ENCODE assay signal across 18 cellular contexts in genomic region chr18:32910694-32911296, GRCh38.
"Had no signal": no experiment of that assay in that cellular context is flagged by ENCODE, and none has a peak within 500 bp of the region (broad histone marks: within the 10 kb centered on the region; RNA-seq: fewer than 3 reads in every experiment).

No MANE protein-coding gene starts in this region.

- ATAC-seq: activated T-helper 17 cell treated with anti-CD3 and anti-CD28 coated beads, Interleukin-2, amount 50 U/mL, for 72 hours; pancreas; upper lobe of right lung had no signal

- H3K9me3 Mint-ChIP-seq: activated CD4-positive, alpha-beta T cell treated with anti-CD3 and anti-CD28 coated beads, Interleukin-2, amount 10 ng/mL, durations not matched to agents 7 days and 5 days had no signal

- H3K9me3 ChIP-seq: adrenal gland, esophagus squamous epithelium, pancreas, upper lobe of right lung had no signal

- H3K27me3 ChIP-seq: adrenal gland, brain microvascular endothelial cell, esophagus squamous epithelium, foreskin keratinocyte, neural progenitor cell, pancreas, upper lobe of right lung had no signal

- H3K4me3 Mint-ChIP-seq: activated CD4-positive, alpha-beta T cell treated with anti-CD3 and anti-CD28 coated beads, Interleukin-2, amount 10 ng/mL, durations not matched to agents 7 days and 5 days; activated T-helper 17 cell treated with anti-CD3 and anti-CD28 coated beads, Interleukin-2, amount 50 U/mL, for 72 hours; neural progenitor cell; stimulated activated naive CD8-positive, alpha-beta T cell treated with anti-CD3 and anti-CD28 coated beads, Interleukin-15, Interleukin-2, amounts not matched to agents 100 ng/mL and 50 ng/mL, for 24 hours had no signal

- H3K4me1 ChIP-seq: adrenal gland, esophagus squamous epithelium, foreskin keratinocyte, pancreas, upper lobe of right lung had no signal

- DNase-seq: activated CD4-positive, alpha-beta T cell treated with anti-CD3 and anti-CD28 coated beads, Interleukin-2, amount 10 ng/mL, durations not matched to agents 7 days and 5 days; activated CD8-positive, alpha-beta memory T cell treated with anti-CD3 and anti-CD28 coated beads for 24 hours; activated naive CD4-positive, alpha-beta T cell treated with anti-CD3 and anti-CD28 coated beads, Interleukin-2, amount 50 U/mL, for 16 hours; adrenal gland; brain microvascular endothelial cell; dorsolateral prefrontal cortex; esophagus squamous epithelium; head of caudate nucleus; pancreas; stimulated activated CD4-positive, alpha-beta T cell treated with anti-CD3 and anti-CD28 coated beads, Interleukin-15, amount 100 ng/mL, for 24 hours; stimulated activated CD4-positive, alpha-beta T cell treated with anti-CD3 and anti-CD28 coated beads, Interleukin-4, amount 100 ng/mL, for 24 hours; T-helper 1 cell; upper lobe of right lung; WERI-Rb-1 had no signal

- H3K4me3 ChIP-seq: adrenal gland, dorsolateral prefrontal cortex, esophagus squamous epithelium, neural progenitor cell, pancreas, upper lobe of right lung had no signal

- FAIRE-seq: pancreas had no signal

- H3K27me3 Mint-ChIP-seq: activated CD4-positive, alpha-beta T cell treated with anti-CD3 and anti-CD28 coated beads, Interleukin-2, amount 10 ng/mL, durations not matched to agents 7 days and 5 days had no signal

- H3K36me3 ChIP-seq: adrenal gland, brain microvascular endothelial cell, esophagus squamous epithelium, neural progenitor cell, pancreas, upper lobe of right lung, WERI-Rb-1 had no signal

- H3K27ac Mint-ChIP-seq: activated CD4-positive, alpha-beta T cell treated with anti-CD3 and anti-CD28 coated beads, Interleukin-2, amount 10 ng/mL, durations not matched to agents 7 days and 5 days; activated T-helper 17 cell treated with anti-CD3 and anti-CD28 coated beads, Interleukin-2, amount 50 U/mL, for 72 hours; neural progenitor cell; stimulated activated naive CD8-positive, alpha-beta T cell treated with anti-CD3 and anti-CD28 coated beads, Interleukin-15, Interleukin-2, amounts not matched to agents 100 ng/mL and 50 ng/mL, for 24 hours had no signal

- H3K4me1 Mint-ChIP-seq: activated CD4-positive, alpha-beta T cell treated with anti-CD3 and anti-CD28 coated beads, Interleukin-2, amount 10 ng/mL, durations not matched to agents 7 days and 5 days; activated T-helper 17 cell treated with anti-CD3 and anti-CD28 coated beads, Interleukin-2, amount 50 U/mL, for 72 hours had no signal

- H3K27ac ChIP-seq: adrenal gland, brain microvascular endothelial cell, dorsolateral prefrontal cortex, esophagus squamous epithelium, foreskin keratinocyte, neural progenitor cell, pancreas, upper lobe of right lung, WERI-Rb-1 had no signal
